ENCODE assay signal across 1 cellular context in the genomic region with DNA sequence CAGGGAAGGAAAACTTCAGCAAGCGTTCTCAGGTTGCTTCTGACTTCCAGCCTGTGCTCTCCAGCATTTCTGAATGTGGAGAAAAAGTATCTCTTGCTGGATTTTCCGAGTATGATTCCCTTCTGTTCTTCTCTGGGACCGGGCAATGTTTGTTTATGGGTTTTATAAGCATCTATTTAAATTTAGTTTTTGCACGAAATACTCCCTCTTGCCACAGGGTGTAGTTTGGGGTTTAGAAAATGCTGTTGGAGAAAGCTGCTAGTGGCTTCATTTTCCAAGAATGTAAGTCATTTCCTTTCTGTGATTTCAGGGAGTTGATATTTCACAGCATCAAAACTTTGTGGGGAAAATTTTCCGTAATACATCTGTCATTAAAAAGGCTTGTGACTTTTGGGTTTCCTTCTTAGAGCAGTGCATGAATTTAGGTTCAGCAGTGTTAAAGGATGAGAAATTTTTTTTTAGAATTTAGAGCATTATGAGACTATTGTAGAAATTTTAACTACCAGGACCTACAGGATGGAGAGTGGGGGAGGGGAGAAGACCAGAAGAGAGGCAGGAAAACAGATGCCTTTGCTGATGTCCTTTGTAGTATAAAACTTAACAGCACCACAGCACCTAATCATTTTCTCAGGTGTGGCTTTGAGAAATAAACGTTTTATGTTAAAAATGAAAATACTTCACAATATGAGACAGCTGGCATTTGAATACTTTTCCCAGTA.
TF ChIP-seq lines count a peak whose summit lies in the region.

No MANE protein-coding gene starts in this region.

TF ChIP-seq in HCT116, 20 proteins besides CTCF, POLR2A, EP300 and RAD21 (continued from another document):
- TF ChIP-seq EZH2 (IDR thresholded peaks at IDR 0.05): no peak
